ENCODE assay signal across 1 cellular context in the genomic region with DNA sequence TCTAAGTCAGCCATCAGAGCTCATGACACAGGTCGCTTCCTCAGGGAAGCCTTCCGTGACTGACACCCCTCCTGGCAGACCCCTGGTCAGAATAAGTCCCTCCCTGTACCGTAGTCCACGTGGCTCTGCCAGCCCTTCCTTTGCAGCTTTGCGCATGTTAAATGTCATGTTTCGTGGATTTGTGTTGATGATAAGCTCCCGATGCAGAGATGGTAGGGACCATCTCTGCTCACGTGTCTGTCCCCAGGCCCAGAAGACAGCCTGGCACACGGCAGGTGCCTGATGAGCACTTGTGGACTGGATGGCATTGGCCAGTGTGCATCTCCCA.
TF ChIP-seq lines count a peak whose summit lies in the region.

No MANE protein-coding gene starts in this region.

TF ChIP-seq in HCT116, 20 proteins besides CTCF, POLR2A, EP300 and RAD21:
- TF ChIP-seq TCF7L2 (IDR thresholded peaks at IDR 0.05; ENCODE audit: borderline replicate concordance, extremely low read depth, insufficient read depth, insufficient read length): no peak
- TF ChIP-seq EZH2phosphoT487 (IDR thresholded peaks at IDR 0.05; ENCODE audit: borderline replicate concordance): no peak
- TF ChIP-seq ELF1 (IDR thresholded peaks at IDR 0.05; ENCODE audit: borderline replicate concordance, low read depth): no peak
- TF ChIP-seq SIN3A (IDR thresholded peaks at IDR 0.05; ENCODE audit: low read depth): no peak
- TF ChIP-seq, protein P1, sequence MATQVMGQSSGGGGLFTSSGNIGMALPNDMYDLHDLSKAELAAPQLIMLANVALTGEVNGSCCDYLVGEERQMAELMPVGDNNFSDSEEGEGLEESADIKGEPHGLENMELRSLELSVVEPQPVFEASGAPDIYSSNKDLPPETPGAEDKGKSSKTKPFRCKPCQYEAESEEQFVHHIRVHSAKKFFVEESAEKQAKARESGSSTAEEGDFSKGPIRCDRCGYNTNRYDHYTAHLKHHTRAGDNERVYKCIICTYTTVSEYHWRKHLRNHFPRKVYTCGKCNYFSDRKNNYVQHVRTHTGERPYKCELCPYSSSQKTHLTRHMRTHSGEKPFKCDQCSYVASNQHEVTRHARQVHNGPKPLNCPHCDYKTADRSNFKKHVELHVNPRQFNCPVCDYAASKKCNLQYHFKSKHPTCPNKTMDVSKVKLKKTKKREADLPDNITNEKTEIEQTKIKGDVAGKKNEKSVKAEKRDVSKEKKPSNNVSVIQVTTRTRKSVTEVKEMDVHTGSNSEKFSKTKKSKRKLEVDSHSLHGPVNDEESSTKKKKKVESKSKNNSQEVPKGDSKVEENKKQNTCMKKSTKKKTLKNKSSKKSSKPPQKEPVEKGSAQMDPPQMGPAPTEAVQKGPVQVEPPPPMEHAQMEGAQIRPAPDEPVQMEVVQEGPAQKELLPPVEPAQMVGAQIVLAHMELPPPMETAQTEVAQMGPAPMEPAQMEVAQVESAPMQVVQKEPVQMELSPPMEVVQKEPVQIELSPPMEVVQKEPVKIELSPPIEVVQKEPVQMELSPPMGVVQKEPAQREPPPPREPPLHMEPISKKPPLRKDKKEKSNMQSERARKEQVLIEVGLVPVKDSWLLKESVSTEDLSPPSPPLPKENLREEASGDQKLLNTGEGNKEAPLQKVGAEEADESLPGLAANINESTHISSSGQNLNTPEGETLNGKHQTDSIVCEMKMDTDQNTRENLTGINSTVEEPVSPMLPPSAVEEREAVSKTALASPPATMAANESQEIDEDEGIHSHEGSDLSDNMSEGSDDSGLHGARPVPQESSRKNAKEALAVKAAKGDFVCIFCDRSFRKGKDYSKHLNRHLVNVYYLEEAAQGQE (IDR thresholded peaks at IDR 0.05; ENCODE audit: low read depth): no peak
- no peak for TF ChIP-seq EGR1 (IDR thresholded peaks at IDR 0.05; ENCODE audit: low read depth)
- TF ChIP-seq SRF (IDR thresholded peaks at IDR 0.05; ENCODE audit: low read depth): no peak
- TF ChIP-seq, protein P2, sequence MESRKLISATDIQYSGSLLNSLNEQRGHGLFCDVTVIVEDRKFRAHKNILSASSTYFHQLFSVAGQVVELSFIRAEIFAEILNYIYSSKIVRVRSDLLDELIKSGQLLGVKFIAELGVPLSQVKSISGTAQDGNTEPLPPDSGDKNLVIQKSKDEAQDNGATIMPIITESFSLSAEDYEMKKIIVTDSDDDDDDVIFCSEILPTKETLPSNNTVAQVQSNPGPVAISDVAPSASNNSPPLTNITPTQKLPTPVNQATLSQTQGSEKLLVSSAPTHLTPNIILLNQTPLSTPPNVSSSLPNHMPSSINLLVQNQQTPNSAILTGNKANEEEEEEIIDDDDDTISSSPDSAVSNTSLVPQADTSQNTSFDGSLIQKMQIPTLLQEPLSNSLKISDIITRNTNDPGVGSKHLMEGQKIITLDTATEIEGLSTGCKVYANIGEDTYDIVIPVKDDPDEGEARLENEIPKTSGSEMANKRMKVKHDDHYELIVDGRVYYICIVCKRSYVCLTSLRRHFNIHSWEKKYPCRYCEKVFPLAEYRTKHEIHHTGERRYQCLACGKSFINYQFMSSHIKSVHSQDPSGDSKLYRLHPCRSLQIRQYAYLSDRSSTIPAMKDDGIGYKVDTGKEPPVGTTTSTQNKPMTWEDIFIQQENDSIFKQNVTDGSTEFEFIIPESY (IDR thresholded peaks at IDR 0.05; ENCODE audit: extremely low read depth, insufficient replicate concordance, low read length): no peak
- TF ChIP-seq SP1 (IDR thresholded peaks at IDR 0.05; ENCODE audit: low read depth): no peak
- no peak for TF ChIP-seq CBX3 (IDR thresholded peaks at IDR 0.05; ENCODE audit: low read depth)
- no peak for TF ChIP-seq ZFX (IDR thresholded peaks at IDR 0.05)
- no peak for TF ChIP-seq POLR2AphosphoS5 (IDR thresholded peaks at IDR 0.05; ENCODE audit: low read depth, low read length)
- no peak for TF ChIP-seq CEBPB (IDR thresholded peaks at IDR 0.05; ENCODE audit: low read depth)
- TF ChIP-seq, protein P3, sequence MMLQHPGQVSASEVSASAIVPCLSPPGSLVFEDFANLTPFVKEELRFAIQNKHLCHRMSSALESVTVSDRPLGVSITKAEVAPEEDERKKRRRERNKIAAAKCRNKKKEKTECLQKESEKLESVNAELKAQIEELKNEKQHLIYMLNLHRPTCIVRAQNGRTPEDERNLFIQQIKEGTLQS (IDR thresholded peaks at IDR 0.05): no peak
- no peak for TF ChIP-seq FOSL1 (IDR thresholded peaks at IDR 0.05; ENCODE audit: low read depth)
- TF ChIP-seq YY1 (IDR thresholded peaks at IDR 0.05; ENCODE audit: extremely low read depth, insufficient replicate concordance, low read depth, low read length): no peak
- no peak for TF ChIP-seq EZH2 (IDR thresholded peaks at IDR 0.05)
- TF ChIP-seq ZNF274 (IDR thresholded peaks at IDR 0.05; ENCODE audit: low read depth, low read length): no peak
- TF ChIP-seq, protein P4, sequence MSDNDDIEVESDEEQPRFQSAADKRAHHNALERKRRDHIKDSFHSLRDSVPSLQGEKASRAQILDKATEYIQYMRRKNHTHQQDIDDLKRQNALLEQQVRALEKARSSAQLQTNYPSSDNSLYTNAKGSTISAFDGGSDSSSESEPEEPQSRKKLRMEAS (IDR thresholded peaks at IDR 0.05): no peak
- no peak for TF ChIP-seq JUND (IDR thresholded peaks at IDR 0.05)
